In genomic region chr14:23638414-23639047, GRCh38 we compare ENCODE assay signal across 1 cellular context.
TF ChIP-seq lines count a peak whose summit lies in the region.

No MANE protein-coding gene starts in this region.

TF ChIP-seq in HepG2, 621 proteins besides CTCF, POLR2A, EP300 and RAD21 (continued from another document and continues in another):
- TF ChIP-seq ZNF670 (CRISPR knock-in tag; IDR thresholded peaks at IDR 0.05; ENCODE audit: borderline replicate concordance), result no peak
- TF ChIP-seq ASH2L (IDR thresholded peaks at IDR 0.05; ENCODE audit: insufficient read length, low read depth, low read length), result peak; percentile 18
- TF ChIP-seq ZBTB21 (CRISPR knock-in tag; IDR thresholded peaks at IDR 0.05), result no peak
- peak; percentile 31; the same call in 1 of the 2 replicates for TF ChIP-seq SIX4 (CRISPR knock-in tag; IDR thresholded peaks at IDR 0.05)
- peak; percentile 7; the same call in 1 of the 2 replicates for TF ChIP-seq FIP1L1 (IDR thresholded peaks at IDR 0.05; ENCODE audit: borderline replicate concordance, insufficient read depth, low read depth, low read length)
- TF ChIP-seq MAZ (IDR thresholded peaks at IDR 0.05; ENCODE audit: borderline replicate concordance, low read depth, low read length), result no peak
- peak; percentile 21; the same call in 1 of the 2 replicates for TF ChIP-seq MAZ (CRISPR knock-in tag; IDR thresholded peaks at IDR 0.05; ENCODE audit: low read depth)
- no peak for TF ChIP-seq ZNF737 (CRISPR knock-in tag; IDR thresholded peaks at IDR 0.05; ENCODE audit: borderline replicate concordance)
- no peak for TF ChIP-seq SMAD3 (CRISPR knock-in tag; IDR thresholded peaks at IDR 0.05)
- no peak; the same call in 1 of the 2 replicates for TF ChIP-seq AHR (CRISPR knock-in tag; IDR thresholded peaks at IDR 0.05)
- peak; percentile 75; the same call in 1 of the 2 replicates for TF ChIP-seq HDAC6 (IDR thresholded peaks at IDR 0.05; ENCODE audit: low read depth, low read length)
- peak; percentile 7; the same call in 1 of the 2 replicates for TF ChIP-seq ZNF225 (CRISPR knock-in tag; IDR thresholded peaks at IDR 0.05)
- peak; percentile 43; the same call in 1 of the 2 replicates for TF ChIP-seq TOPORS (CRISPR knock-in tag; IDR thresholded peaks at IDR 0.05)
- TF ChIP-seq, protein P1, sequence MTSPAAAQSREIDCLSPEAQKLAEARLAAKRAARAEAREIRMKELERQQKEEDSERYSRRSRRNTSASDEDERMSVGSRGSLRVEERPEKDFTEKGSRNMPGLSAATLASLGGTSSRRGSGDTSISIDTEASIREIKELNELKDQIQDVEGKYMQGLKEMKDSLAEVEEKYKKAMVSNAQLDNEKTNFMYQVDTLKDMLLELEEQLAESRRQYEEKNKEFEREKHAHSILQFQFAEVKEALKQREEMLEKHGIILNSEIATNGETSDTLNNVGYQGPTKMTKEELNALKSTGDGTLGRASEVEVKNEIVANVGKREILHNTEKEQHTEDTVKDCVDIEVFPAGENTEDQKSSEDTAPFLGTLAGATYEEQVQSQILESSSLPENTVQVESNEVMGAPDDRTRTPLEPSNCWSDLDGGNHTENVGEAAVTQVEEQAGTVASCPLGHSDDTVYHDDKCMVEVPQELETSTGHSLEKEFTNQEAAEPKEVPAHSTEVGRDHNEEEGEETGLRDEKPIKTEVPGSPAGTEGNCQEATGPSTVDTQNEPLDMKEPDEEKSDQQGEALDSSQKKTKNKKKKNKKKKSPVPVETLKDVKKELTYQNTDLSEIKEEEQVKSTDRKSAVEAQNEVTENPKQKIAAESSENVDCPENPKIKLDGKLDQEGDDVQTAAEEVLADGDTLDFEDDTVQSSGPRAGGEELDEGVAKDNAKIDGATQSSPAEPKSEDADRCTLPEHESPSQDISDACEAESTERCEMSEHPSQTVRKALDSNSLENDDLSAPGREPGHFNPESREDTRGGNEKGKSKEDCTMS (CRISPR knock-in tag; conservative IDR thresholded peaks at IDR 0.05), result no peak; the same call in 1 of the 2 replicates
- peak; percentile 65; the same call in 1 of the 2 replicates for TF ChIP-seq ZNF720 (CRISPR knock-in tag; IDR thresholded peaks at IDR 0.05)
- TF ChIP-seq CCAR2 (optimal IDR thresholded peaks at IDR 0.05; ENCODE audit: low read depth, low read length), result peak; percentile 92
- TF ChIP-seq, protein P2, sequence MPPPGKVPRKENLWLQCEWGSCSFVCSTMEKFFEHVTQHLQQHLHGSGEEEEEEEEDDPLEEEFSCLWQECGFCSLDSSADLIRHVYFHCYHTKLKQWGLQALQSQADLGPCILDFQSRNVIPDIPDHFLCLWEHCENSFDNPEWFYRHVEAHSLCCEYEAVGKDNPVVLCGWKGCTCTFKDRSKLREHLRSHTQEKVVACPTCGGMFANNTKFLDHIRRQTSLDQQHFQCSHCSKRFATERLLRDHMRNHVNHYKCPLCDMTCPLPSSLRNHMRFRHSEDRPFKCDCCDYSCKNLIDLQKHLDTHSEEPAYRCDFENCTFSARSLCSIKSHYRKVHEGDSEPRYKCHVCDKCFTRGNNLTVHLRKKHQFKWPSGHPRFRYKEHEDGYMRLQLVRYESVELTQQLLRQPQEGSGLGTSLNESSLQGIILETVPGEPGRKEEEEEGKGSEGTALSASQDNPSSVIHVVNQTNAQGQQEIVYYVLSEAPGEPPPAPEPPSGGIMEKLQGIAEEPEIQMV (CRISPR knock-in tag; IDR thresholded peaks at IDR 0.05; ENCODE audit: low read depth), result no peak
- TF ChIP-seq THRA (CRISPR knock-in tag; IDR thresholded peaks at IDR 0.05; ENCODE audit: borderline replicate concordance), result peak; percentile 35; the same call in 1 of the 2 replicates
- TF ChIP-seq EEA1 (CRISPR knock-in tag; IDR thresholded peaks at IDR 0.05; ENCODE audit: borderline replicate concordance), result no peak
- no peak for TF ChIP-seq NR2F6 (IDR thresholded peaks at IDR 0.05)
- TF ChIP-seq NR2F6 (CRISPR knock-in tag; IDR thresholded peaks at IDR 0.05), result peak; percentile 1; the same call in 1 of the 2 replicates
- no peak for TF ChIP-seq KDM4B (CRISPR knock-in tag; IDR thresholded peaks at IDR 0.05)
- peak; percentile 87; the same call in 1 of the 2 replicates for TF ChIP-seq RELA (CRISPR knock-in tag; IDR thresholded peaks at IDR 0.05)
- TF ChIP-seq NFATC3 (CRISPR knock-in tag; IDR thresholded peaks at IDR 0.05), result peak; percentile 57; the same call in 1 of the 2 replicates
- TF ChIP-seq SATB2 (CRISPR knock-in tag; IDR thresholded peaks at IDR 0.05), result no peak
- TF ChIP-seq, protein P3, sequence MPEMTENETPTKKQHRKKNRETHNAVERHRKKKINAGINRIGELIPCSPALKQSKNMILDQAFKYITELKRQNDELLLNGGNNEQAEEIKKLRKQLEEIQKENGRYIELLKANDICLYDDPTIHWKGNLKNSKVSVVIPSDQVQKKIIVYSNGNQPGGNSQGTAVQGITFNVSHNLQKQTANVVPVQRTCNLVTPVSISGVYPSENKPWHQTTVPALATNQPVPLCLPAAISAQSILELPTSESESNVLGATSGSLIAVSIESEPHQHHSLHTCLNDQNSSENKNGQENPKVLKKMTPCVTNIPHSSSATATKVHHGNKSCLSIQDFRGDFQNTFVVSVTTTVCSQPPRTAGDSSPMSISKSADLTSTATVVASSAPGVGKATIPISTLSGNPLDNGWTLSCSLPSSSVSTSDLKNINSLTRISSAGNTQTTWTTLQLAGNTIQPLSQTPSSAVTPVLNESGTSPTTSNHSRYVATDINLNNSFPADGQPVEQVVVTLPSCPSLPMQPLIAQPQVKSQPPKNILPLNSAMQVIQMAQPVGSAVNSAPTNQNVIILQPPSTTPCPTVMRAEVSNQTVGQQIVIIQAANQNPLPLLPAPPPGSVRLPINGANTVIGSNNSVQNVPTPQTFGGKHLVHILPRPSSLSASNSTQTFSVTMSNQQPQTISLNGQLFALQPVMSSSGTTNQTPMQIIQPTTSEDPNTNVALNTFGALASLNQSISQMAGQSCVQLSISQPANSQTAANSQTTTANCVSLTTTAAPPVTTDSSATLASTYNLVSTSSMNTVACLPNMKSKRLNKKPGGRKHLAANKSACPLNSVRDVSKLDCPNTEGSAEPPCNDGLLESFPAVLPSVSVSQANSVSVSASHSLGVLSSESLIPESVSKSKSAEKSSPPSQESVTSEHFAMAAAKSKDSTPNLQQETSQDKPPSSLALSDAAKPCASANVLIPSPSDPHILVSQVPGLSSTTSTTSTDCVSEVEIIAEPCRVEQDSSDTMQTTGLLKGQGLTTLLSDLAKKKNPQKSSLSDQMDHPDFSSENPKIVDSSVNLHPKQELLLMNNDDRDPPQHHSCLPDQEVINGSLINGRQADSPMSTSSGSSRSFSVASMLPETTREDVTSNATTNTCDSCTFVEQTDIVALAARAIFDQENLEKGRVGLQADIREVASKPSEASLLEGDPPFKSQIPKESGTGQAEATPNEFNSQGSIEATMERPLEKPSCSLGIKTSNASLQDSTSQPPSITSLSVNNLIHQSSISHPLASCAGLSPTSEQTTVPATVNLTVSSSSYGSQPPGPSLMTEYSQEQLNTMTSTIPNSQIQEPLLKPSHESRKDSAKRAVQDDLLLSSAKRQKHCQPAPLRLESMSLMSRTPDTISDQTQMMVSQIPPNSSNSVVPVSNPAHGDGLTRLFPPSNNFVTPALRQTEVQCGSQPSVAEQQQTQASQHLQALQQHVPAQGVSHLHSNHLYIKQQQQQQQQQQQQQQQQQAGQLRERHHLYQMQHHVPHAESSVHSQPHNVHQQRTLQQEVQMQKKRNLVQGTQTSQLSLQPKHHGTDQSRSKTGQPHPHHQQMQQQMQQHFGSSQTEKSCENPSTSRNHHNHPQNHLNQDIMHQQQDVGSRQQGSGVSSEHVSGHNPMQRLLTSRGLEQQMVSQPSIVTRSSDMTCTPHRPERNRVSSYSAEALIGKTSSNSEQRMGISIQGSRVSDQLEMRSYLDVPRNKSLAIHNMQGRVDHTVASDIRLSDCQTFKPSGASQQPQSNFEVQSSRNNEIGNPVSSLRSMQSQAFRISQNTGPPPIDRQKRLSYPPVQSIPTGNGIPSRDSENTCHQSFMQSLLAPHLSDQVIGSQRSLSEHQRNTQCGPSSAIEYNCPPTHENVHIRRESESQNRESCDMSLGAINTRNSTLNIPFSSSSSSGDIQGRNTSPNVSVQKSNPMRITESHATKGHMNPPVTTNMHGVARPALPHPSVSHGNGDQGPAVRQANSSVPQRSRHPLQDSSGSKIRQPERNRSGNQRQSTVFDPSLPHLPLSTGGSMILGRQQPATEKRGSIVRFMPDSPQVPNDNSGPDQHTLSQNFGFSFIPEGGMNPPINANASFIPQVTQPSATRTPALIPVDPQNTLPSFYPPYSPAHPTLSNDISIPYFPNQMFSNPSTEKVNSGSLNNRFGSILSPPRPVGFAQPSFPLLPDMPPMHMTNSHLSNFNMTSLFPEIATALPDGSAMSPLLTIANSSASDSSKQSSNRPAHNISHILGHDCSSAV (CRISPR knock-in tag; IDR thresholded peaks at IDR 0.05; ENCODE audit: borderline replicate concordance), result no peak
- TF ChIP-seq SMAD1 (CRISPR knock-in tag; IDR thresholded peaks at IDR 0.05; ENCODE audit: borderline replicate concordance, low read depth), result no peak
- 0 out of 2 replicates have a peak, but pooled peaks have one; percentile 2 for TF ChIP-seq NFKBIZ (CRISPR knock-in tag; IDR thresholded peaks at IDR 0.05)
- TF ChIP-seq SIN3B (IDR thresholded peaks at IDR 0.05; ENCODE audit: low read length), result peak; percentile 32; the same call in 1 of the 2 replicates
- no peak for TF ChIP-seq HNF4G (IDR thresholded peaks at IDR 0.05; ENCODE audit: borderline replicate concordance, low read depth, low read length)
- peak; percentile 35 for TF ChIP-seq HNF4G (CRISPR knock-in tag; IDR thresholded peaks at IDR 0.05; ENCODE audit: borderline replicate concordance, low read depth)
- TF ChIP-seq MXI1 (IDR thresholded peaks at IDR 0.05; ENCODE audit: borderline replicate concordance, low read depth, low read length), result no peak
- no peak for TF ChIP-seq ZBTB37 (CRISPR knock-in tag; IDR thresholded peaks at IDR 0.05)
- peak; percentile 0; the same call in 1 of the 2 replicates for TF ChIP-seq IRF1 (CRISPR knock-in tag; IDR thresholded peaks at IDR 0.05; ENCODE audit: low read depth)
- TF ChIP-seq, protein P4, sequence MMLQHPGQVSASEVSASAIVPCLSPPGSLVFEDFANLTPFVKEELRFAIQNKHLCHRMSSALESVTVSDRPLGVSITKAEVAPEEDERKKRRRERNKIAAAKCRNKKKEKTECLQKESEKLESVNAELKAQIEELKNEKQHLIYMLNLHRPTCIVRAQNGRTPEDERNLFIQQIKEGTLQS (CRISPR knock-in tag; IDR thresholded peaks at IDR 0.05), result peak; percentile 16; the same call in 1 of the 2 replicates
- TF ChIP-seq ZNF558 (CRISPR knock-in tag; IDR thresholded peaks at IDR 0.05; ENCODE audit: borderline replicate concordance), result no peak
- TF ChIP-seq, protein P5, sequence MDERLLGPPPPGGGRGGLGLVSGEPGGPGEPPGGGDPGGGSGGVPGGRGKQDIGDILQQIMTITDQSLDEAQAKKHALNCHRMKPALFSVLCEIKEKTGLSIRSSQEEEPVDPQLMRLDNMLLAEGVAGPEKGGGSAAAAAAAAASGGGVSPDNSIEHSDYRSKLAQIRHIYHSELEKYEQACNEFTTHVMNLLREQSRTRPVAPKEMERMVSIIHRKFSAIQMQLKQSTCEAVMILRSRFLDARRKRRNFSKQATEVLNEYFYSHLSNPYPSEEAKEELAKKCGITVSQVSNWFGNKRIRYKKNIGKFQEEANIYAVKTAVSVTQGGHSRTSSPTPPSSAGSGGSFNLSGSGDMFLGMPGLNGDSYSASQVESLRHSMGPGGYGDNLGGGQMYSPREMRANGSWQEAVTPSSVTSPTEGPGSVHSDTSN (CRISPR knock-in tag; IDR thresholded peaks at IDR 0.05), result 0 out of 2 replicates have a peak, but pooled peaks have one; percentile 36
- TF ChIP-seq ZNF503 (CRISPR knock-in tag; IDR thresholded peaks at IDR 0.05), result no peak
- no peak for TF ChIP-seq SRSF9 (IDR thresholded peaks at IDR 0.05; ENCODE audit: borderline replicate concordance, insufficient read depth, low read depth, low read length, poor library complexity, severe bottlenecking)
- no peak for TF ChIP-seq NR2F1 (CRISPR knock-in tag; IDR thresholded peaks at IDR 0.05)
- TF ChIP-seq ZNF34 (CRISPR knock-in tag; IDR thresholded peaks at IDR 0.05; ENCODE audit: borderline replicate concordance), result peak; percentile 52; the same call in 1 of the 2 replicates
- TF ChIP-seq ZBTB7B (CRISPR knock-in tag; IDR thresholded peaks at IDR 0.05), result 0 out of 2 replicates have a peak, but pooled peaks have one; percentile 18
- TF ChIP-seq CC2D1A (CRISPR knock-in tag; IDR thresholded peaks at IDR 0.05), result peak; percentile 93; the same call in 1 of the 2 replicates
- TF ChIP-seq HNRNPH1 (optimal IDR thresholded peaks at IDR 0.05; ENCODE audit: low read depth, low read length), result no peak
